Comparison of ENCODE assay signal across 25 cellular contexts in the genomic region with DNA sequence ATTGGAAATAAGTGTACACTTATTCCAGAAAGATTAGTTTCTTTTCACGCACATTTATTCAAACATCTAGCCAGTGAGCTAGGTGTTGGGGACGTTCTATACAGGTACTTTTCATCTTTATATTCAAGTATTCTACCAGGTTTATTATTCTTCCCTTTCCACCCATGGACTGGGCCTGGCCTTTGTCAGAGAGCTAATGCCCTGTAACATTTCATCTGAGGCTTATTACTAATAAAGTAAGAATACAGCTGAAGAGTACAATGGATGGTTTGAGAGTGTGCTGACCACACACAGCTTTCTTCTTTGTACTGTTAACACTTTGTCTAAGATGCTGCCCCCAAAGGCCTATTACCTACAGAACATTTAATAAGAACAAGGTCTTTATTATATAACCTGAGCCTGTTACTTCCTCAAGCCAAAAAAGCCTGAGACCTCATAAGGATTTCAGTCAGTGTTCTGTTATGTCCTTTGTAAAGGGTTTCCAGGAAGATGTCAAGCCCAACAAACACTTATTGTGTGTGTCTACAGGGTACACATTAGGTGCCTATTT.
DNase-seq lines count a peak whose midpoint lies in the region; ATAC-seq and TF ChIP-seq lines count a peak whose summit lies in the region.
"Had no signal": no experiment of that assay in that cellular context is flagged by ENCODE, and none has a peak within 500 bp of the region (broad histone marks: within the 10 kb centered on the region; RNA-seq: fewer than 3 reads in every experiment).

No MANE protein-coding gene starts in this region.

- POLR2A ChIA-PET in IMR-90 (lab: Charles Lee; ENCODE audit: unreplicated experiment), result no interaction called here

- no peak for TF ChIP-seq RAD21 in IMR-90 (IDR thresholded peaks at IDR 0.05; ENCODE audit: low read length)

- peak overlapping the region; percentile 87 for H2BK5ac ChIP-seq in IMR-90 (ENCODE audit: low read depth, low read length, poor library complexity, severe bottlenecking)

- H2BK15ac ChIP-seq in IMR-90 (ENCODE audit: low read depth, low read length), result peak overlapping the region; percentile 57; the same call in 2 of the 3 replicates

- TF ChIP-seq CTCF in IMR-90 (conservative IDR thresholded peaks at IDR 0.05; ENCODE audit: low read depth, low read length) (no peak), nephron (IDR thresholded peaks at IDR 0.05; ENCODE audit: unreplicated experiment in 3 of 3) (no peak)

- CTCF ChIA-PET in IMR-90 (lab: Yijun Ruan, JAX), result no interaction called here

- H3K27ac ChIP-seq in IMR-90 (ENCODE audit: insufficient read depth, low read length) (no peak overlapping the region; the same call in 1 of the 2 replicates), temporal lobe (ENCODE audit: low read depth, low read length) (peak overlapping the region; percentile 91)
- H3K27ac ChIP-seq: parathyroid adenoma had no signal

- H2BK120ac ChIP-seq in IMR-90 (ENCODE audit: low read depth, low read length), result peak overlapping the region; percentile 78

- H2BK20ac ChIP-seq in IMR-90 (ENCODE audit: low read depth, low read length), result peak overlapping the region; percentile 76

- dilution Hi-C loops in IMR-90 (cut with HindIII; ENCODE audit: low sequenced_read_pairs, unreplicated experiment), result no loop called here

- H3K27me3 Mint-ChIP-seq in nephron (ENCODE audit: low read depth), result no peaks in the 10 kb centered on the region

- intact Hi-C loops in IMR-90 (cut with micrococcal nuclease), result loop anchor here (2.0 to 10.0 kb wide), 4 partner anchors 92 to 759 kb away; no protein-coding TSS in a partner anchor
- intact Hi-C loops in left colon (cut with DNase I, micrococcal nuclease), result loop anchor here in 1 of 2 donors (5.0 kb wide), 1 partner anchor 94 kb away; a partner anchor contains a TSS

- no CpG with 5 or more reads among the region's 2 CpGs for WGBS in IMR-90 (ENCODE audit: extremely low coverage in 2 of 2, insufficient read length in 1 of 2), 2 experiments

- H4K91ac ChIP-seq in IMR-90 (ENCODE audit: insufficient read depth, low read depth, low read length), result peak overlapping the region; percentile 82

- no peak overlapping the region for H3K9ac ChIP-seq in IMR-90 (ENCODE audit: low read depth, low read length)
- H3K9ac ChIP-seq: parathyroid adenoma had no signal

- H3K36me3 ChIP-seq in IMR-90 (ENCODE audit: control insufficient read depth, insufficient read depth, low read length), result peaks cover 7% of the 10 kb centered on the region
- H3K36me3 ChIP-seq: uterus had no signal

- H3K4ac ChIP-seq in IMR-90 (ENCODE audit: low read depth, low read length), result peak overlapping the region; percentile 72; the same call in 1 of the 2 replicates

- H3K4me1 ChIP-seq in IMR-90 (ENCODE audit: control insufficient read depth, insufficient read depth, low read length), result peaks cover 30% of the 10 kb centered on the region

- peaks cover 14% of the 10 kb centered on the region for H3K9me1 ChIP-seq in IMR-90 (ENCODE audit: insufficient read depth, low read length)

- H2AK5ac ChIP-seq in IMR-90 (ENCODE audit: low read depth, low read length), result peak overlapping the region; percentile 84; the same call in 1 of the 2 replicates

- in situ Hi-C loops in IMR-90 (cut with MboI; ENCODE audit: low sequenced_read_pairs), result no loop called here

- BruUV-seq in IMR-90 (replicated peaks; lab: Mats Ljungman, UMichigan), result no TSS peak

- no peaks in the 10 kb centered on the region for H3K9me3 ChIP-seq in IMR-90 (ENCODE audit: control insufficient read depth, insufficient read depth, low read length)
- H3K9me3 ChIP-seq: uterus had no signal

- no peak overlapping the region for H3K4me3 ChIP-seq in IMR-90 (ENCODE audit: insufficient read depth, low read depth, low read length)

- no peak overlapping the region for H2AFZ ChIP-seq in IMR-90 (replicated peaks; ENCODE audit: low read length, poor library complexity)
- H2AFZ ChIP-seq: parathyroid adenoma had no signal

- ATAC-seq in IMR-90 (ENCODE audit: low read depth), result no peak
- no peak for ATAC-seq in left colon
- ATAC-seq: activated CD8-positive, alpha-beta T cell treated with anti-CD3 and anti-CD28 coated beads, Interleukin-2, amount 10 ng/mL, durations not matched to agents 7 days and 5 days; left lobe of liver; natural killer cell treated with Interleukin-12 subunit alpha and Interleukin-12 subunit beta and Interleukin-15 and Interleukin-18, amount 100 ng/mL, for 72 hours had no signal

- peaks cover 5% of the 10 kb centered on the region; the same call in 1 of the 2 replicates for H4K20me1 ChIP-seq in IMR-90 (ENCODE audit: insufficient read depth, low read length)

- peaks cover 58% of the 10 kb centered on the region for H3K4me1 Mint-ChIP-seq in nephron

- peaks cover 19% of the 10 kb centered on the region for H3K36me3 Mint-ChIP-seq in nephron (ENCODE audit: low read depth)
- H3K36me3 Mint-ChIP-seq: CD4-positive, alpha-beta memory T cell had no signal

- H3K14ac ChIP-seq in IMR-90 (replicated peaks; ENCODE audit: low read depth, low read length), result peak overlapping the region; percentile 17; the same call in 1 of the 2 replicates

- no peak for TF ChIP-seq POLR2A in IMR-90 (IDR thresholded peaks at IDR 0.05; ENCODE audit: low read depth, low read length)

- H3K27ac Mint-ChIP-seq in nephron, result peak overlapping the region in 2 of 3 experiments; percentile 65 to 95
- H3K27ac Mint-ChIP-seq: activated CD8-positive, alpha-beta T cell treated with anti-CD3 and anti-CD28 coated beads, Interleukin-2, amount 10 ng/mL, durations not matched to agents 7 days and 5 days; CD4-positive, alpha-beta memory T cell had no signal

- H4K5ac ChIP-seq in IMR-90 (ENCODE audit: low read depth, low read length), result peak overlapping the region; percentile 19; the same call in 1 of the 2 replicates

- DNase-seq in IMR-90 (no peak), SW480 (ENCODE audit: low spot score) (peak; percentile 64), SHP77 treated with DMSO at 0.1 percent for 48 hours (lab: John Stamatoyannopoulos, UW) (no peak), A172 (ENCODE audit: low spot score) (no peak), left colon (no peak)
- DNase-seq: activated CD4-positive, CD25-positive, alpha-beta regulatory T cell treated with anti-CD3 and anti-CD28 coated beads, Interleukin-2, amount 50 U/mL, for 72 hours; activated CD8-positive, alpha-beta T cell treated with anti-CD3 and anti-CD28 coated beads, Interleukin-2, amount 10 ng/mL, durations not matched to agents 7 days and 5 days; activated gamma-delta T cell; activated T-cell treated with anti-CD3 and anti-CD28 coated beads for 4 hours; CD4-positive, alpha-beta memory T cell; cerebellar nuclear complex; effector CD8-positive, alpha-beta T cell; erythroblast; foreskin fibroblast; midbrain; NCI-H1092 treated with DMSO at 0.1 percent for 48 hours; NCI-H187 treated with DMSO at 0.1 percent for 48 hours; RPMI8226; substantia nigra; uterus had no signal

- peak overlapping the region in 1 of 3 experiments; percentile 29 for H3K4me3 Mint-ChIP-seq in nephron
- H3K4me3 Mint-ChIP-seq: activated CD8-positive, alpha-beta T cell treated with anti-CD3 and anti-CD28 coated beads, Interleukin-2, amount 10 ng/mL, durations not matched to agents 7 days and 5 days had no signal

- H3K18ac ChIP-seq in IMR-90 (ENCODE audit: low read depth, low read length), result peak overlapping the region; percentile 86; the same call in 1 of the 2 replicates

- H4K8ac ChIP-seq in IMR-90 (ENCODE audit: low read depth in 2 of 2, low read length in 2 of 2), result peak overlapping the region; percentile 26 to 52; a peak in 3 of 4 replicates

- no peaks in the 10 kb centered on the region for H3K9me3 Mint-ChIP-seq in nephron
- H3K9me3 Mint-ChIP-seq: natural killer cell treated with Interleukin-12 subunit alpha and Interleukin-12 subunit beta and Interleukin-15 and Interleukin-18, amount 100 ng/mL, for 72 hours had no signal

- H3K79me1 ChIP-seq in IMR-90 (ENCODE audit: low read depth in 1 of 2, low read length in 2 of 2), result peaks cover 30 to 59% of the 10 kb centered on the region in 2 experiments

- H2AK9ac ChIP-seq in IMR-90 (replicated peaks; ENCODE audit: low read depth, low read length, poor library complexity), result no peak overlapping the region

- H3K23ac ChIP-seq in IMR-90 (ENCODE audit: low read depth, low read length), result peak overlapping the region; percentile 18; the same call in 1 of the 2 replicates

- no peak overlapping the region for H3K4me2 ChIP-seq in IMR-90 (ENCODE audit: low read depth, low read length)

- peak overlapping the region; percentile 27; the same call in 1 of the 2 replicates for H3K56ac ChIP-seq in IMR-90 (ENCODE audit: extremely low read depth, insufficient read depth, low read length)

- no peaks in the 10 kb centered on the region for H3K27me3 ChIP-seq in IMR-90 (ENCODE audit: control insufficient read depth, insufficient read depth, low read length)
- H3K27me3 ChIP-seq: uterus had no signal

TF ChIP-seq in IMR-90, 13 proteins besides CTCF, POLR2A, EP300 and RAD21 (continues in another document):
- TF ChIP-seq RFX5 (IDR thresholded peaks at IDR 0.05; ENCODE audit: low read depth, low read length) (no peak), MAZ (IDR thresholded peaks at IDR 0.05; ENCODE audit: borderline replicate concordance, low read depth, low read length) (no peak), RCOR1 (IDR thresholded peaks at IDR 0.05; ENCODE audit: insufficient replicate concordance, low read length) (no peak), FOS (IDR thresholded peaks at IDR 0.05; ENCODE audit: low read depth, low read length) (no peak), MXI1 (IDR thresholded peaks at IDR 0.05; ENCODE audit: borderline replicate concordance, low read depth, low read length) (no peak), CEBPB (IDR thresholded peaks at IDR 0.05; ENCODE audit: low read depth, low read length) (no peak), NFE2L2 (IDR thresholded peaks at IDR 0.05; ENCODE audit: low read depth, low read length) (no peak)
- TF ChIP-seq, protein P1, sequence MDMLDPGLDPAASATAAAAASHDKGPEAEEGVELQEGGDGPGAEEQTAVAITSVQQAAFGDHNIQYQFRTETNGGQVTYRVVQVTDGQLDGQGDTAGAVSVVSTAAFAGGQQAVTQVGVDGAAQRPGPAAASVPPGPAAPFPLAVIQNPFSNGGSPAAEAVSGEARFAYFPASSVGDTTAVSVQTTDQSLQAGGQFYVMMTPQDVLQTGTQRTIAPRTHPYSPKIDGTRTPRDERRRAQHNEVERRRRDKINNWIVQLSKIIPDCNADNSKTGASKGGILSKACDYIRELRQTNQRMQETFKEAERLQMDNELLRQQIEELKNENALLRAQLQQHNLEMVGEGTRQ (IDR thresholded peaks at IDR 0.05; ENCODE audit: low read depth, low read length), result no peak
- TF ChIP-seq, protein P2, sequence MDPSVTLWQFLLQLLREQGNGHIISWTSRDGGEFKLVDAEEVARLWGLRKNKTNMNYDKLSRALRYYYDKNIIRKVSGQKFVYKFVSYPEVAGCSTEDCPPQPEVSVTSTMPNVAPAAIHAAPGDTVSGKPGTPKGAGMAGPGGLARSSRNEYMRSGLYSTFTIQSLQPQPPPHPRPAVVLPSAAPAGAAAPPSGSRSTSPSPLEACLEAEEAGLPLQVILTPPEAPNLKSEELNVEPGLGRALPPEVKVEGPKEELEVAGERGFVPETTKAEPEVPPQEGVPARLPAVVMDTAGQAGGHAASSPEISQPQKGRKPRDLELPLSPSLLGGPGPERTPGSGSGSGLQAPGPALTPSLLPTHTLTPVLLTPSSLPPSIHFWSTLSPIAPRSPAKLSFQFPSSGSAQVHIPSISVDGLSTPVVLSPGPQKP (IDR thresholded peaks at IDR 0.05; ENCODE audit: borderline replicate concordance, low read depth, low read length), result no peak
